In the genomic region with DNA sequence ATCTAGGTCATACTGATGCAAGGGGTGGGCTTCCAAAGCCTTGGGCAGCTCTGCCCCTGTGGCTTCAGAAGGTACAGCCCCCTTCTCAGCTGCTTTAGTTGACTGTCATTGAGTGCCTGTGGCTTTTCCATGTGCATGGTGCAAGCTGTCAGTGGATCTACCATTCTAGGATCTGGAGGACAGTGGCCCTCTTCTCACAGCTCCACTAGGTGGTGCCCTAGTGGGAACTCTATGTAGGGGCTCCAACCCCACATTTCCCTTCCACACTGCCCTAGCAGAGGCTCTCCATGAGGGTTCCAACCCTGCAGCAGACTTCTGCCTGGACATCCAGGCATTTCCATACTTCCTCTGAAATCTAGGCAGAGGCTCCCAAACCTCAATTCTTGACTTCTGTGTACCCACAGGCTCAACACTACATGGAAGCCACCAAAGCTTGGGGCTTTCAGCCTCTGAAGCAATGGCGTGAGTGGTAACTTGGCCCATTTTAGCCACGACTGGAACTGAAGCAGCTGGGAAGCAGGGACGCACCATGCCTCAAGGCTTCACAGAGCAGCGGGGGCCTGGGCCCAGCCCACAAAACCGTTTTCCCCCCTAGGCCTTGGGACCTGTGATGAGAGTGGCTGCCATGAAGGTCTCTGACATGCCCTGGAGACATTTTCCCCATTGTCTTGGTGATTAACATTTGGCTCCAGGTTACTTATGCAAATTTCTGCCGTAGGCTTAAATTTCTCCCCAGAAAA, we compare ENCODE assay signal across 11 cellular contexts. TPM values are rescaled to one million over a fixed set of nuclear protein-coding genes. Genes with fewer than 3 reads are reported as not detected.
DNase-seq lines count a peak whose midpoint lies in the region; ATAC-seq, FAIRE-seq and TF ChIP-seq lines count a peak whose summit lies in the region.
"Not testable (repeated sequence)": the region's sequence is repeated elsewhere in the genome, so short reads cannot be mapped to it uniquely, and the experiment has no call there.
"Had no signal": no experiment of that assay in that cellular context is flagged by ENCODE, and none has a peak within 500 bp of the region (broad histone marks: within the 10 kb centered on the region; RNA-seq: fewer than 3 reads in every experiment).

No MANE protein-coding gene starts in this region.

- POLR2A ChIA-PET in K562 (lab: Yijun Ruan, JAX); HepG2 (lab: Yijun Ruan, JAX): not testable (repeated sequence)

- peaks cover 29% of the 10 kb centered on the region for H3K4me1 Mint-ChIP-seq in neural crest cell

- not testable (repeated sequence) for H3K9me2 ChIP-seq in Karpas-422 (replicated peaks; ENCODE audit: insufficient read depth, low read length)

- not testable (repeated sequence) for BruUV-seq in K562 (replicated peaks; lab: Mats Ljungman, UMichigan); HepG2 (replicated peaks; lab: Mats Ljungman, UMichigan)

- TF ChIP-seq EP300 in K562 (IDR thresholded peaks at IDR 0.05; ENCODE audit: low read length); HepG2 (IDR thresholded peaks at IDR 0.05; ENCODE audit: low read depth in 2 of 2, low read length in 2 of 2); HepG2 (CRISPR knock-in tag; IDR thresholded peaks at IDR 0.05; ENCODE audit: borderline replicate concordance): not testable (repeated sequence)

- H3K4me3 ChIP-seq in Karpas-422 (ENCODE audit: low read length); K562; HepG2 (replicated peaks in 1 of 3; ENCODE audit: insufficient read depth in 1 of 3, low read depth in 2 of 3, low read length in 3 of 3): not testable (repeated sequence)

- H4K20me1 ChIP-seq in Karpas-422 (ENCODE audit: insufficient read depth, low read depth, low read length); K562 (replicated peaks; ENCODE audit: control insufficient read depth, insufficient read depth, low read length); HepG2 (ENCODE audit: insufficient read depth, low read length): not testable (repeated sequence)

- not testable (repeated sequence) for H3K9me1 ChIP-seq in K562 (ENCODE audit: control insufficient read depth, insufficient read depth, low read length)

- H3K4me3 Mint-ChIP-seq in neural crest cell, result not testable (repeated sequence)

- H3K36me3 ChIP-seq in Karpas-422 (ENCODE audit: insufficient read depth, low read length); K562 (ENCODE audit: control insufficient read depth, insufficient read depth, low read length); HepG2 (replicated peaks in 1 of 2; ENCODE audit: control insufficient read depth in 1 of 2, insufficient read depth in 2 of 2, low read length in 2 of 2): not testable (repeated sequence)

- TF ChIP-seq POLR2A in K562 (conservative IDR thresholded peaks at IDR 0.05); HepG2 (IDR thresholded peaks at IDR 0.05; ENCODE audit: insufficient read depth in 1 of 2, low read depth in 2 of 2, low read length in 2 of 2): not testable (repeated sequence)

- not testable (repeated sequence) for H3K9me3 ChIP-seq in Karpas-422 (ENCODE audit: low read length); K562 (replicated peaks; ENCODE audit: control insufficient read depth, insufficient read depth, low read depth, low read length); HepG2 (ENCODE audit: low read length)

- DNase-seq in ELF-1 (ENCODE audit: low read depth, low spot score) (peak; percentile 32), Karpas-422 (peak; percentile 56), OCI-M1 (lab: John Stamatoyannopoulos, UW) (peak; percentile 3)
- DNase-seq in GM13977 (ENCODE audit: low spot score); K562 (ENCODE audit: extremely low read depth in 1 of 4, low spot score in 3 of 4); HepG2 (ENCODE audit: low spot score); neural crest cell (ENCODE audit: low read depth, low spot score): not testable (repeated sequence)

- not testable (repeated sequence) for H3K79me2 ChIP-seq in Karpas-422 (ENCODE audit: low read length); K562 (ENCODE audit: control insufficient read depth, insufficient read depth, low read length); HepG2 (ENCODE audit: insufficient read depth, low read length)

- H3K27ac Mint-ChIP-seq in neural crest cell (ENCODE audit: unreplicated experiment), result peak overlapping the region; percentile 12

- ATAC-seq in K562, HepG2: not testable (repeated sequence)

- H3K27me3 Mint-ChIP-seq in neural crest cell (ENCODE audit: low read depth), result not testable (repeated sequence)

- not testable (repeated sequence) for H3K36me3 Mint-ChIP-seq in neural crest cell (ENCODE audit: low read depth)

- not testable (repeated sequence) for H2AFZ ChIP-seq in Karpas-422 (ENCODE audit: low read length); K562 (ENCODE audit: low read depth, low read length); HepG2 (ENCODE audit: low read length)

- peaks cover 17% of the 10 kb centered on the region for H3K9me3 Mint-ChIP-seq in neural crest cell

- TF ChIP-seq CTCF in GM13977 (IDR thresholded peaks at IDR 0.05; ENCODE audit: extremely low read depth, insufficient read depth, missing control alignments) (peak; percentile 22), K562 (IDR thresholded peaks at IDR 0.05 in 2 of 3, conservative IDR thresholded peaks at IDR 0.05 in 1 of 3; ENCODE audit: insufficient read depth in 2 of 3, low read depth in 1 of 3, low read length in 3 of 3) (peak in 1 of 3 experiments; percentile 28; a peak in 1 of 6 replicates), HepG2 (CRISPR knock-in tag; IDR thresholded peaks at IDR 0.05) (peak; percentile 47)
- not testable (repeated sequence) for TF ChIP-seq CTCF in neural crest cell (conservative IDR thresholded peaks at IDR 0.05)

- not testable (repeated sequence) for H3K4me1 ChIP-seq in Karpas-422 (ENCODE audit: low read length); K562 (replicated peaks in 1 of 2; ENCODE audit: control insufficient read depth in 2 of 2, insufficient read depth in 2 of 2, low read length in 2 of 2); HepG2 (ENCODE audit: insufficient read depth, low read length)

- in situ Hi-C loops in GM13977 (cut with MboI; ENCODE audit: low pct_unique_long_range_greater_than_20kb, low sequenced_read_pairs, unreplicated experiment); K562 (cut with MboI); HepG2 (cut with HindIII; ENCODE audit: extremely low pct_ligation_motif_present, low pct_unique_long_range_greater_than_20kb): not testable (repeated sequence)

- H3K27ac ChIP-seq in Karpas-422 (ENCODE audit: low read length); K562 (ENCODE audit: extremely low read depth, low read depth, low read length); HepG2 (ENCODE audit: extremely low read length, insufficient read depth, low read length): not testable (repeated sequence)

- intact Hi-C loops in K562 (cut with micrococcal nuclease); HepG2 (cut with micrococcal nuclease; ENCODE audit: unreplicated experiment): not testable (repeated sequence)

- 5% methylated on average over 6 of the region's 6 CpGs for WGBS in K562 (ENCODE audit: insufficient coverage, low coverage, missing lambda C conversion rate)
- 57% methylated on average over 6 of the region's 6 CpGs for WGBS in HepG2 (ENCODE audit: low lambda C conversion rate)

- TF ChIP-seq RAD21 in K562 (CRISPR knock-in tag; conservative IDR thresholded peaks at IDR 0.05 in 1 of 2, IDR thresholded peaks at IDR 0.05 in 1 of 2); HepG2 (CRISPR knock-in tag; IDR thresholded peaks at IDR 0.05): not testable (repeated sequence)

- CTCF ChIA-PET in K562 (lab: Yijun Ruan, JAX; ENCODE audit: low intra/inter-chr PET ratio); HepG2 (lab: Yijun Ruan, JAX; ENCODE audit: low intra/inter-chr PET ratio, low total read pairs): not testable (repeated sequence)

- not testable (repeated sequence) for H3K27me3 ChIP-seq in Karpas-422 (ENCODE audit: low read length)
- H3K27me3 ChIP-seq in K562 (ENCODE audit: control insufficient read depth in 2 of 2, insufficient read depth in 2 of 2, low read length in 2 of 2) (peaks cover 3 to 32% of the 10 kb centered on the region in 2 experiments; a peak in 3 of 5 replicates), HepG2 (ENCODE audit: control insufficient read depth in 1 of 2, insufficient read depth in 2 of 2, low read length in 2 of 2) (peaks cover 0 to 18% of the 10 kb centered on the region in 2 experiments; a peak in 3 of 5 replicates)

- FAIRE-seq in K562 (lab: Jason Lieb, UNC); HepG2 (lab: Jason Lieb, UNC): not testable (repeated sequence)

- not testable (repeated sequence) for H3K9ac ChIP-seq in Karpas-422 (ENCODE audit: low read length); K562 (ENCODE audit: insufficient read depth in 1 of 2, low read depth in 2 of 2, low read length in 2 of 2); HepG2 (ENCODE audit: insufficient read depth, low read depth, low read length)

- not testable (repeated sequence) for H3K4me2 ChIP-seq in Karpas-422 (ENCODE audit: low read depth, low read length, poor library complexity, severe bottlenecking); K562 (ENCODE audit: insufficient read depth, low read length); HepG2 (ENCODE audit: low read depth, low read length)

RNA-seq across cellular contexts. Expression of gene KIAA1755, which starts 20.8 kb away (rescaled TPM):
- total RNA-seq in Karpas-422 (2014; rRNA removed; shearing (Covaris generic); ENCODE audit: low replicate concordance), result not detected in 2 replicates
- total RNA-seq in K562 (2011; cell fraction: chromatin; rRNA removed; ENCODE audit: low replicate concordance), result not detected in 2 replicates
- total RNA-seq in K562 (2011; cell fraction: nucleolus; rRNA removed), result not detected in 2 replicates
- not detected in 2 replicates for total RNA-seq in K562 (2011; cell fraction: nucleoplasm; rRNA removed)
- total RNA-seq in K562 (2014; rRNA removed) (not detected in 2 replicates), K562 (2014; rRNA removed; fragmentation: Illumina TruSeq; extraction: Trizol) (not detected in 2 replicates), K562 (2015; rRNA removed; fragmentation: Illumina TruSeq; extraction: Trizol) (not detected in 2 replicates), K562 (2021) (not detected in 2 replicates), HepG2 (2016; rRNA removed; fragmentation: Illumina TruSeq; extraction: Trizol) (0.04 and 0.07 TPM in 2 replicates), neural crest cell (8.6 and 9.5 TPM in 2 replicates)
- polyA plus RNA-seq in K562 (2011; rRNA removed) (not detected in 2 replicates), K562 (2014; fragmentation: Illumina TruSeq; extraction: Trizol) (not detected in 2 replicates), K562 (2014; fragmentation: Nextera tagmentation; extraction: Ambion mirVana) (not detected), K562 (2014; rRNA removed) (0.12 TPM in 1 of 2 replicates, not detected in the other), HepG2 (2011; rRNA removed) (not detected in 2 replicates)
- polyA plus RNA-seq in K562 (2011; cell fraction: cytosol; rRNA removed), result not detected in 2 replicates
- not detected in 2 replicates for polyA plus RNA-seq in K562 (2011; cell fraction: nucleus; rRNA removed)
- 0.11 TPM in 1 of 2 replicates, not detected in the other for polyA plus RNA-seq in K562 (2012)
- polyA minus RNA-seq in K562 (2011; rRNA and poly(A)+ RNA removed), result not detected in 2 replicates
- not detected in 2 replicates for polyA minus RNA-seq in K562 (2011; cell fraction: cytosol; rRNA and poly(A)+ RNA removed)
- polyA minus RNA-seq in K562 (2011; cell fraction: nucleus; rRNA and poly(A)+ RNA removed), result not detected in 2 replicates
- not detected in 2 replicates for total RNA-seq in HepG2 (2016; cell fraction: cytosol; rRNA removed; fragmentation: Illumina TruSeq; extraction: Trizol; ENCODE audit: low read depth)
- not detected in 2 replicates for total RNA-seq in HepG2 (2016; cell fraction: insoluble cytoplasmic fraction; rRNA removed; fragmentation: Illumina TruSeq; extraction: Trizol)
- total RNA-seq in HepG2 (2016; cell fraction: membrane; rRNA removed; fragmentation: Illumina TruSeq; extraction: Trizol), result not detected in 2 replicates
- total RNA-seq in HepG2 (2016; cell fraction: nucleus; rRNA removed; fragmentation: Illumina TruSeq; extraction: Trizol), result not detected in 2 replicates
- polyA plus RNA-seq in HepG2 (2011; cell fraction: cytosol; rRNA removed), result not detected in 2 replicates
- not detected in 2 replicates for polyA plus RNA-seq in HepG2 (2011; cell fraction: nucleus; rRNA removed)
- polyA plus RNA-seq in HepG2 (2012), result not detected in 2 replicates
- not detected in 2 replicates for polyA plus RNA-seq in HepG2 (2016; cell fraction: cytosol; fragmentation: Illumina TruSeq; extraction: Trizol; ENCODE audit: low read depth)
- not detected in 2 replicates for polyA plus RNA-seq in HepG2 (2016; cell fraction: insoluble cytoplasmic fraction; fragmentation: Illumina TruSeq; extraction: Trizol; ENCODE audit: low read depth)
- polyA plus RNA-seq in HepG2 (2016; cell fraction: membrane; fragmentation: Illumina TruSeq; extraction: Trizol; ENCODE audit: low read depth), result not detected in 2 replicates
- not detected in 2 replicates for polyA plus RNA-seq in HepG2 (2016; cell fraction: nucleus; fragmentation: Illumina TruSeq; extraction: Trizol; ENCODE audit: insufficient read depth, low read depth)
- polyA minus RNA-seq in HepG2 (2011; rRNA and poly(A)+ RNA removed; ENCODE audit: low replicate concordance), result 0.02 TPM in 1 of 2 replicates, not detected in the other
- not detected in 2 replicates for polyA minus RNA-seq in HepG2 (2011; cell fraction: cytosol; rRNA and poly(A)+ RNA removed)
- polyA minus RNA-seq in HepG2 (2011; cell fraction: nucleus; rRNA and poly(A)+ RNA removed), result not detected in 2 replicates
- total RNA-seq: CD4-positive, CD25-positive, alpha-beta regulatory T cell had no signal
- polyA plus RNA-seq: CD4-positive, CD25-positive, alpha-beta regulatory T cell had no signal

RNA-seq across cellular contexts. Expression of gene BPI, which starts 22.6 kb away (rescaled TPM):
- not detected in 2 replicates for total RNA-seq in Karpas-422 (2014; rRNA removed; shearing (Covaris generic); ENCODE audit: low replicate concordance)
- total RNA-seq in K562 (2011; cell fraction: chromatin; rRNA removed; ENCODE audit: low replicate concordance), result not detected in 2 replicates
- total RNA-seq in K562 (2011; cell fraction: nucleolus; rRNA removed), result not detected in 2 replicates
- total RNA-seq in K562 (2011; cell fraction: nucleoplasm; rRNA removed), result not detected in 2 replicates
- total RNA-seq in K562 (2014; rRNA removed) (not detected in 2 replicates), K562 (2014; rRNA removed; fragmentation: Illumina TruSeq; extraction: Trizol) (not detected in 2 replicates), K562 (2015; rRNA removed; fragmentation: Illumina TruSeq; extraction: Trizol) (not detected in 2 replicates), K562 (2021) (not detected in 2 replicates), HepG2 (2016; rRNA removed; fragmentation: Illumina TruSeq; extraction: Trizol) (not detected in 2 replicates), neural crest cell (not detected in 2 replicates)
- polyA plus RNA-seq in K562 (2011; rRNA removed) (not detected in 2 replicates), K562 (2014; fragmentation: Illumina TruSeq; extraction: Trizol) (not detected in 2 replicates), K562 (2014; fragmentation: Nextera tagmentation; extraction: Ambion mirVana) (not detected), K562 (2014; rRNA removed) (not detected in 2 replicates), HepG2 (2011; rRNA removed) (not detected in 2 replicates)
- not detected in 2 replicates for polyA plus RNA-seq in K562 (2011; cell fraction: cytosol; rRNA removed)
- not detected in 2 replicates for polyA plus RNA-seq in K562 (2011; cell fraction: nucleus; rRNA removed)
- polyA plus RNA-seq in K562 (2012), result not detected in 2 replicates
- polyA minus RNA-seq in K562 (2011; rRNA and poly(A)+ RNA removed), result not detected in 2 replicates
- polyA minus RNA-seq in K562 (2011; cell fraction: cytosol; rRNA and poly(A)+ RNA removed), result not detected in 2 replicates
- not detected in 2 replicates for polyA minus RNA-seq in K562 (2011; cell fraction: nucleus; rRNA and poly(A)+ RNA removed)
- not detected in 2 replicates for total RNA-seq in HepG2 (2016; cell fraction: cytosol; rRNA removed; fragmentation: Illumina TruSeq; extraction: Trizol; ENCODE audit: low read depth)
- total RNA-seq in HepG2 (2016; cell fraction: insoluble cytoplasmic fraction; rRNA removed; fragmentation: Illumina TruSeq; extraction: Trizol), result not detected in 2 replicates
- total RNA-seq in HepG2 (2016; cell fraction: membrane; rRNA removed; fragmentation: Illumina TruSeq; extraction: Trizol), result not detected in 2 replicates
- not detected in 2 replicates for total RNA-seq in HepG2 (2016; cell fraction: nucleus; rRNA removed; fragmentation: Illumina TruSeq; extraction: Trizol)
- polyA plus RNA-seq in HepG2 (2011; cell fraction: cytosol; rRNA removed), result not detected in 2 replicates
- not detected in 2 replicates for polyA plus RNA-seq in HepG2 (2011; cell fraction: nucleus; rRNA removed)
- not detected in 2 replicates for polyA plus RNA-seq in HepG2 (2012)
- not detected in 2 replicates for polyA plus RNA-seq in HepG2 (2016; cell fraction: cytosol; fragmentation: Illumina TruSeq; extraction: Trizol; ENCODE audit: low read depth)
- polyA plus RNA-seq in HepG2 (2016; cell fraction: insoluble cytoplasmic fraction; fragmentation: Illumina TruSeq; extraction: Trizol; ENCODE audit: low read depth), result not detected in 2 replicates
- polyA plus RNA-seq in HepG2 (2016; cell fraction: membrane; fragmentation: Illumina TruSeq; extraction: Trizol; ENCODE audit: low read depth), result not detected in 2 replicates
- polyA plus RNA-seq in HepG2 (2016; cell fraction: nucleus; fragmentation: Illumina TruSeq; extraction: Trizol; ENCODE audit: insufficient read depth, low read depth), result not detected in 2 replicates
- not detected in 2 replicates for polyA minus RNA-seq in HepG2 (2011; rRNA and poly(A)+ RNA removed; ENCODE audit: low replicate concordance)
- not detected in 2 replicates for polyA minus RNA-seq in HepG2 (2011; cell fraction: cytosol; rRNA and poly(A)+ RNA removed)
- not detected in 2 replicates for polyA minus RNA-seq in HepG2 (2011; cell fraction: nucleus; rRNA and poly(A)+ RNA removed)
- total RNA-seq: CD4-positive, CD25-positive, alpha-beta regulatory T cell; H7; PC-3 had no signal
- polyA plus RNA-seq: A549; CD4-positive, CD25-positive, alpha-beta regulatory T cell had no signal
